ENCODE assay signal across 8 cellular contexts in genomic region chr11:66617148-66617814, GRCh38. TPM values are rescaled to one million over a fixed set of nuclear protein-coding genes. Genes with fewer than 3 reads are reported as not detected.
DNase-seq lines count a peak whose midpoint lies in the region; ATAC-seq and TF ChIP-seq lines count a peak whose summit lies in the region.

No MANE protein-coding gene starts in this region.

- peak overlapping the region; percentile 91 for H3K9ac ChIP-seq in H9 (ENCODE audit: extremely low read depth, insufficient read length, low read length)

- H3K79me1 ChIP-seq in H9 (ENCODE audit: insufficient read depth, low read depth, low read length, poor library complexity, severe bottlenecking), result peaks cover 6% of the 10 kb centered on the region

- DNase-seq in BE2C (no peak), H9 (no peak), SW 1271 (lab: John Stamatoyannopoulos, UW) (peak; percentile 52 to 60), esophagus squamous epithelium (lab: John Stamatoyannopoulos, UW) (no peak), LoVo (ENCODE audit: low spot score) (no peak), NCI-H1105 (lab: John Stamatoyannopoulos, UW) (no peak)

- H4K8ac ChIP-seq in H9 (replicated peaks; ENCODE audit: insufficient read length, low read depth, low read length), result no peak overlapping the region

- no peaks in the 10 kb centered on the region for H3K9me3 ChIP-seq in BE2C
- H3K9me3 ChIP-seq in H9 (ENCODE audit: control insufficient read depth, low read depth, low read length), result no peaks in the 10 kb centered on the region
- H3K9me3 ChIP-seq in esophagus squamous epithelium, result no peaks in the 10 kb centered on the region
- H3K9me3 ChIP-seq in neutrophil, result no peaks in the 10 kb centered on the region

- no peaks in the 10 kb centered on the region for H3K27me3 ChIP-seq in BE2C
- H3K27me3 ChIP-seq in H9 (ENCODE audit: insufficient read depth, low read length), result no peaks in the 10 kb centered on the region
- H3K27me3 ChIP-seq in esophagus squamous epithelium, result no peaks in the 10 kb centered on the region
- H3K27me3 ChIP-seq in neutrophil, result no peaks in the 10 kb centered on the region

- H2BK20ac ChIP-seq in H9 (ENCODE audit: low read depth, low read length, poor library complexity, severe bottlenecking), result no peak overlapping the region

- no peak for TF ChIP-seq POLR2A in esophagus squamous epithelium (IDR thresholded peaks at IDR 0.05)

- H4K20me1 ChIP-seq in H9 (ENCODE audit: control insufficient read depth, insufficient read depth, insufficient read length), result no peaks in the 10 kb centered on the region

- no peak overlapping the region for H2BK120ac ChIP-seq in H9 (ENCODE audit: low read depth, low read length, poor library complexity, severe bottlenecking)

- peak overlapping the region; percentile 88 for H3K4me3 ChIP-seq in BE2C (ENCODE audit: low read depth, low read length)
- peak overlapping the region; percentile 83 to 97 (median 90) for H3K4me3 ChIP-seq in esophagus squamous epithelium
- H3K4me3 ChIP-seq in neutrophil (ENCODE audit: low read depth in 1 of 2, low read length in 1 of 2), result peak overlapping the region; percentile 88 to 99

- no peak overlapping the region for H4K5ac ChIP-seq in H9 (ENCODE audit: insufficient read length, low read depth, low read length)

- peak overlapping the region; percentile 97 to 98 for H3K4me3 Mint-ChIP-seq in H9

- no peak overlapping the region for H2BK5ac ChIP-seq in H9 (ENCODE audit: insufficient read length, low read length)

- H3K27ac ChIP-seq in H9 (ENCODE audit: insufficient read length, low read depth, low read length), result no peak overlapping the region
- H3K27ac ChIP-seq in esophagus squamous epithelium, result peak overlapping the region; percentile 97
- H3K27ac ChIP-seq in neutrophil, result peak overlapping the region; percentile 98

- H3K9me3 Mint-ChIP-seq in H9, result no peaks in the 10 kb centered on the region; a peak in 2 of 5 replicates

- H2AK5ac ChIP-seq in H9 (ENCODE audit: insufficient read length, low read length), result no peak overlapping the region

- H3K36me3 ChIP-seq in BE2C (peaks cover 42% of the 10 kb centered on the region), esophagus squamous epithelium (peaks cover 0 to 14% (median 3%) of the 10 kb centered on the region in 3 donors), neutrophil (no peaks in the 10 kb centered on the region)

- H4K91ac ChIP-seq in H9 (ENCODE audit: insufficient read length, low read depth, low read length), result no peak overlapping the region

- intact Hi-C loops in esophagus squamous epithelium (cut with DNase I), result loop anchor here (5.0 kb wide), 1 partner anchor 60 kb away; the partner anchor contains the start of gene RBM4B

- ATAC-seq in GM18909 (IDR thresholded peaks at IDR 0.05; ENCODE audit: poor library complexity, unreplicated experiment), result no peak

- no peak overlapping the region for H2BK15ac ChIP-seq in H9 (ENCODE audit: low read depth, low read length)

- H3K56ac ChIP-seq in H9 (ENCODE audit: insufficient read length, low read depth, low read length), result no peak overlapping the region

- H2BK12ac ChIP-seq in H9 (ENCODE audit: insufficient read length, low read depth, low read length), result no peak overlapping the region

- no peak overlapping the region for H2AFZ ChIP-seq in H9 (ENCODE audit: low read length)

- H3T11ph ChIP-seq in H9 (ENCODE audit: low read length), result no peak overlapping the region

- no peak overlapping the region for H3K4ac ChIP-seq in H9 (ENCODE audit: low read depth, low read length)

- peak overlapping the region; percentile 86 for H3K4me2 ChIP-seq in H9 (ENCODE audit: insufficient read depth, insufficient read length, low read length)

- no peaks in the 10 kb centered on the region for H3K27me3 Mint-ChIP-seq in H9 (ENCODE audit: low read depth)

- no peak for TF ChIP-seq CTCF in BE2C (IDR thresholded peaks at IDR 0.05; ENCODE audit: low read depth, low read length)
- no peak for TF ChIP-seq CTCF in H9 (conservative IDR thresholded peaks at IDR 0.05)
- TF ChIP-seq CTCF in esophagus squamous epithelium (IDR thresholded peaks at IDR 0.05), result no peak
- TF ChIP-seq CTCF in neutrophil (IDR thresholded peaks at IDR 0.05), result peak; percentile 21

- peaks cover 49% of the 10 kb centered on the region for H3K79me2 ChIP-seq in H9 (ENCODE audit: insufficient read depth, low read length)

- peak overlapping the region; percentile 99 to 100 (median 99) for H3K27ac Mint-ChIP-seq in H9

- H3K4me1 Mint-ChIP-seq in H9, result peaks cover 30 to 45% of the 10 kb centered on the region in 2 experiments

- peaks cover 27 to 51% (median 41%) of the 10 kb centered on the region in 3 experiments for H3K36me3 Mint-ChIP-seq in H9 (ENCODE audit: insufficient read depth in 1 of 3, low read depth in 3 of 3)

- peak overlapping the region; percentile 31 for H3K18ac ChIP-seq in H9 (ENCODE audit: insufficient read length, low read depth, low read length)

- peaks cover 14% of the 10 kb centered on the region for H3K23me2 ChIP-seq in H9 (ENCODE audit: insufficient read length, low read depth, low read length, poor library complexity, severe bottlenecking)

- H3K23ac ChIP-seq in H9 (ENCODE audit: insufficient read length, low read depth, low read length), result no peak overlapping the region

- no peaks in the 10 kb centered on the region for H3K4me1 ChIP-seq in BE2C
- no peaks in the 10 kb centered on the region; the same call in 1 of the 2 replicates for H3K4me1 ChIP-seq in H9 (ENCODE audit: insufficient read depth, low read length)
- peaks cover 22 to 64% (median 32%) of the 10 kb centered on the region in 3 donors for H3K4me1 ChIP-seq in esophagus squamous epithelium
- H3K4me1 ChIP-seq in neutrophil (ENCODE audit: control insufficient read depth in 1 of 2, insufficient read depth in 1 of 2, low read depth in 1 of 2, low read length in 1 of 2), result peaks cover 26 to 29% of the 10 kb centered on the region in 2 experiments

- no CpG with 5 or more reads among the region's 37 CpGs for WGBS in H9 (ENCODE audit: extremely low coverage, insufficient read length, low lambda C conversion rate)
- 1 to 6% methylated on average over 6 to 16 of the region's 37 CpGs for WGBS in esophagus squamous epithelium, 2 donors

- peak overlapping the region; percentile 98; the same call in 1 of the 2 replicates for H3K14ac ChIP-seq in H9 (ENCODE audit: insufficient read depth, low read length)

RNA-seq across cellular contexts. Expression of gene RBM14, which starts 0.9 kb away (rescaled TPM):
- polyA plus RNA-seq in BE2C (2012; ENCODE audit: insufficient read depth, insufficient read length, low read depth), result 77.7 TPM
- total RNA-seq in H9 (2021) (164 and 171 TPM in 2 replicates), esophagus squamous epithelium (10 to 100 TPM; 37.0 to 61.5 (median 38.0) TPM)

RNA-seq across cellular contexts. Expression of gene RBM4, which starts 21.2 kb away (rescaled TPM):
- polyA plus RNA-seq in BE2C (2012; ENCODE audit: insufficient read depth, insufficient read length, low read depth), result 307 TPM
- total RNA-seq in H9 (2021), result 264 and 272 TPM in 2 replicates
- 10 to 100 TPM; 68.6 to 89.6 (median 80.3) TPM for total RNA-seq in esophagus squamous epithelium

RNA-seq across cellular contexts. Expression of gene CCS, which starts 24.3 kb away (rescaled TPM):
- 55.7 TPM for polyA plus RNA-seq in BE2C (2012; ENCODE audit: insufficient read depth, insufficient read length, low read depth)
- total RNA-seq in H9 (2021) (57.5 and 61.1 TPM in 2 replicates), esophagus squamous epithelium (10 to 100 TPM; 12.7 to 27.5 (median 21.2) TPM)

RNA-seq across cellular contexts. Expression of gene CCDC87, which starts 24.4 kb away (rescaled TPM):
- polyA plus RNA-seq in BE2C (2012; ENCODE audit: insufficient read depth, insufficient read length, low read depth), result 0.52 TPM
- 0.88 and 1.1 TPM in 2 replicates for total RNA-seq in H9 (2021)
- total RNA-seq in esophagus squamous epithelium, result under 1 TPM; 0.09 to 0.40 (median 0.21) TPM

RNA-seq across cellular contexts. Expression of gene CTSF, which starts 48.9 kb away (rescaled TPM):
- 7.5 TPM for polyA plus RNA-seq in BE2C (2012; ENCODE audit: insufficient read depth, insufficient read length, low read depth)
- 0.48 and 0.98 TPM in 2 replicates for total RNA-seq in H9 (2021)
- 10 to 100 TPM in 2 of 4 donors, 1 to 10 TPM in 2; 3.3 to 47.3 (median 13.0) TPM for total RNA-seq in esophagus squamous epithelium

Comparison
In these comparisons a context has a peak if more than half of its experiments do, and no peak if none do; other contexts are left out.
1. DNase-seq: peak in SW 1271 (2 of 2); none in BE2C (single experiment), H9 (single experiment), esophagus squamous epithelium (single experiment), LoVo (single experiment) and NCI-H1105 (single experiment).
2. Peak in every context shown above with its lines, with median percentiles within 50 percentile points of each other: H3K4me3 ChIP-seq.